In the genomic region with DNA sequence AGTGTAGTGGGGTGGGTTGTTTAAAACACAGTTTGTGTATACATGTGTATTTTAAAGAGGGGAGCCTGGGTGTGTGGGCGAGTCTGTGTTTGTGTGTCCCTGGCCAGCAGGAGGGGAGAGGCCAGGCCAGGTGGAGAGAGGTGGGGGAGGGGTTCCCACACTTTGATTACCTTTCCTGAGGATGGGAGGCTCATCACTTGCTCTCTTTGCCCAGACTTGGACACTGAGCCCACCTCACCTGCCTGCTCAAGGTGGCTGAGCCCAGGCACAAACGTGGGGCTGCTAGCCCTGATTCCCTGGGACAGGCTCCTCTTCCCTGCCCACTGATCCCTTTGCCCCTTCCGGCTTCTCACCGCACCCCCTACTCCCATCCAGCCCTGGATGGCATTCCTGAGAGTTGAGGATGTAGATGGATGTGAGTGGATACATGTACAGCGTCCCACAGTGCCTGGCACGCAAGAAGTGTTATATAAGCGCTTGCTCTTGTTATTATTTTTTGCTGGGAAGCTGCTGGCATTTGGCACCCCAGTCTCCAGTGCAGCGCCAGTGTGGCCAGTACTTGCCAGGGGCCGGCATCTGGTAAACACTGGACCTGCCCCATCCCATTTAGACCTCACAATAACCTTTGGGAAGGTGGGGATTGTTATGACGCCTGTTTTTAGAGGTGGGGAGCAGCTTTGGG, we compare ENCODE assay signal across 8 cellular contexts. TPM values are rescaled to one million over a fixed set of nuclear protein-coding genes. Genes with fewer than 3 reads are reported as not detected.
A peak's percentile ranks its signal among the peaks of the same experiment; 100 is the strongest.
DNase-seq lines count a peak whose midpoint lies in the region; ATAC-seq lines count a peak whose summit lies in the region.

No MANE protein-coding gene starts in this region.

- H3K36me3 ChIP-seq in iPS-18a (ENCODE audit: control insufficient read depth, low read depth, low read length) = no peaks in the 10 kb centered on the region

- no peaks in the 10 kb centered on the region for H3K9me3 Mint-ChIP-seq in T-helper 2 cell treated with Interferon-gamma antibody and Interleukin-4, amounts not matched to agents 5 μg/mL and 100 μg/mL, for 36 hours
- no peaks in the 10 kb centered on the region for H3K9me3 Mint-ChIP-seq in activated T-helper 2 cell treated with anti-CD3 and anti-CD28 coated beads, Interferon-gamma antibody, Interleukin-2, Interleukin-4, amounts not matched to agents 10 μg/mL and 5 μg/mL and 100 μg/mL, durations not matched to agents 14 hours and 24 hours and 36 hours
- H3K9me3 Mint-ChIP-seq in stimulated activated naive CD8-positive, alpha-beta T cell treated with anti-CD3 and anti-CD28 coated beads, Interleukin-15, amount 100 ng/mL, for 72 hours = no peaks in the 10 kb centered on the region

- H3K27ac Mint-ChIP-seq in T-helper 2 cell treated with Interferon-gamma antibody and Interleukin-4, amounts not matched to agents 5 μg/mL and 100 μg/mL, for 36 hours = peak overlapping the region; percentile 98
- peak overlapping the region; percentile 96 for H3K27ac Mint-ChIP-seq in activated T-helper 2 cell treated with anti-CD3 and anti-CD28 coated beads, Interferon-gamma antibody, Interleukin-2, Interleukin-4, amounts not matched to agents 10 μg/mL and 5 μg/mL and 100 μg/mL, durations not matched to agents 14 hours and 24 hours and 36 hours
- H3K27ac Mint-ChIP-seq in stimulated activated naive CD8-positive, alpha-beta T cell treated with anti-CD3 and anti-CD28 coated beads, Interleukin-15, amount 100 ng/mL, for 72 hours = peak overlapping the region; percentile 100

- intact Hi-C loops in activated T-helper 2 cell treated with anti-CD3 and anti-CD28 coated beads, Interferon-gamma antibody, Interleukin-2, Interleukin-4, amounts not matched to agents 10 μg/mL and 5 μg/mL and 100 μg/mL, durations not matched to agents 14 hours and 24 hours and 36 hours (cut with micrococcal nuclease) = loop anchor here (5.0 kb wide), 3 partner anchors 94 to 379 kb away; no protein-coding TSS in a partner anchor

- no peak for DNase-seq in T-helper 2 cell treated with Interferon-gamma antibody and Interleukin-4, amounts not matched to agents 5 μg/mL and 100 μg/mL, for 36 hours (ENCODE audit: low spot score)
- no peak for DNase-seq in T-helper 2 cell
- DNase-seq in activated T-helper 2 cell treated with anti-CD3 and anti-CD28 coated beads, Interferon-gamma antibody, Interleukin-2, Interleukin-4, amounts not matched to agents 10 μg/mL and 5 μg/mL and 100 μg/mL, durations not matched to agents 14 hours and 24 hours and 36 hours (ENCODE audit: low spot score) = no peak
- DNase-seq in stimulated activated naive CD8-positive, alpha-beta T cell treated with anti-CD3 and anti-CD28 coated beads, Interleukin-15, amount 100 ng/mL, for 72 hours = no peak
- DNase-seq in H4 (ENCODE audit: low spot score) = no peak
- DNase-seq in GM19240 (ENCODE audit: insufficient read length, low spot score) = no peak

- peak overlapping the region; percentile 76 for H3K4me3 ChIP-seq in iPS-18a (ENCODE audit: low read length)

- no peaks in the 10 kb centered on the region for H3K27me3 Mint-ChIP-seq in T-helper 2 cell treated with Interferon-gamma antibody and Interleukin-4, amounts not matched to agents 5 μg/mL and 100 μg/mL, for 36 hours (ENCODE audit: low read depth)
- no peaks in the 10 kb centered on the region for H3K27me3 Mint-ChIP-seq in activated T-helper 2 cell treated with anti-CD3 and anti-CD28 coated beads, Interferon-gamma antibody, Interleukin-2, Interleukin-4, amounts not matched to agents 10 μg/mL and 5 μg/mL and 100 μg/mL, durations not matched to agents 14 hours and 24 hours and 36 hours (ENCODE audit: low read depth)
- H3K27me3 Mint-ChIP-seq in stimulated activated naive CD8-positive, alpha-beta T cell treated with anti-CD3 and anti-CD28 coated beads, Interleukin-15, amount 100 ng/mL, for 72 hours = no peaks in the 10 kb centered on the region

- H3K4me1 ChIP-seq in iPS-18a (ENCODE audit: control insufficient read depth, low read depth, low read length) = peaks cover 17% of the 10 kb centered on the region

- peak overlapping the region; percentile 93 for H3K4me3 Mint-ChIP-seq in T-helper 2 cell treated with Interferon-gamma antibody and Interleukin-4, amounts not matched to agents 5 μg/mL and 100 μg/mL, for 36 hours
- H3K4me3 Mint-ChIP-seq in activated T-helper 2 cell treated with anti-CD3 and anti-CD28 coated beads, Interferon-gamma antibody, Interleukin-2, Interleukin-4, amounts not matched to agents 10 μg/mL and 5 μg/mL and 100 μg/mL, durations not matched to agents 14 hours and 24 hours and 36 hours (ENCODE audit: low read depth) = peak overlapping the region; percentile 93
- H3K4me3 Mint-ChIP-seq in stimulated activated naive CD8-positive, alpha-beta T cell treated with anti-CD3 and anti-CD28 coated beads, Interleukin-15, amount 100 ng/mL, for 72 hours = peak overlapping the region; percentile 99 to 100

- no peak for ATAC-seq in stimulated activated naive CD8-positive, alpha-beta T cell treated with anti-CD3 and anti-CD28 coated beads, Interleukin-15, amount 100 ng/mL, for 72 hours
- no peak for ATAC-seq in HG03108 (IDR thresholded peaks at IDR 0.05; ENCODE audit: unreplicated experiment)

- H3K4me1 Mint-ChIP-seq in T-helper 2 cell treated with Interferon-gamma antibody and Interleukin-4, amounts not matched to agents 5 μg/mL and 100 μg/mL, for 36 hours (ENCODE audit: low read depth) = peaks cover 28% of the 10 kb centered on the region
- peaks cover 28% of the 10 kb centered on the region for H3K4me1 Mint-ChIP-seq in activated T-helper 2 cell treated with anti-CD3 and anti-CD28 coated beads, Interferon-gamma antibody, Interleukin-2, Interleukin-4, amounts not matched to agents 10 μg/mL and 5 μg/mL and 100 μg/mL, durations not matched to agents 14 hours and 24 hours and 36 hours (ENCODE audit: low read depth)
- H3K4me1 Mint-ChIP-seq in stimulated activated naive CD8-positive, alpha-beta T cell treated with anti-CD3 and anti-CD28 coated beads, Interleukin-15, amount 100 ng/mL, for 72 hours = peaks cover 56% of the 10 kb centered on the region

- no peaks in the 10 kb centered on the region for H3K27me3 ChIP-seq in iPS-18a (ENCODE audit: control insufficient read depth, insufficient read depth, low read length)

- no peak overlapping the region for H3K27ac ChIP-seq in iPS-18a (ENCODE audit: low read length)

- peaks cover 23% of the 10 kb centered on the region for H3K36me3 Mint-ChIP-seq in T-helper 2 cell treated with Interferon-gamma antibody and Interleukin-4, amounts not matched to agents 5 μg/mL and 100 μg/mL, for 36 hours (ENCODE audit: low read depth)
- peaks cover 29% of the 10 kb centered on the region for H3K36me3 Mint-ChIP-seq in activated T-helper 2 cell treated with anti-CD3 and anti-CD28 coated beads, Interferon-gamma antibody, Interleukin-2, Interleukin-4, amounts not matched to agents 10 μg/mL and 5 μg/mL and 100 μg/mL, durations not matched to agents 14 hours and 24 hours and 36 hours (ENCODE audit: low read depth)

- peak overlapping the region; percentile 85 for H3K9ac ChIP-seq in iPS-18a (ENCODE audit: low read length)

- H3K9me3 ChIP-seq in iPS-18a (ENCODE audit: control insufficient read depth, low read depth, low read length) = no peaks in the 10 kb centered on the region

RNA-seq across cellular contexts. Expression of gene CEBPB, which starts 2.7 kb away (rescaled TPM):
- 36.2 and 36.4 TPM in 2 replicates for total RNA-seq in activated T-helper 2 cell treated with anti-CD3 and anti-CD28 coated beads, Interferon-gamma antibody, Interleukin-2, Interleukin-4, amounts not matched to agents 10 μg/mL and 5 μg/mL and 100 μg/mL, durations not matched to agents 14 hours and 24 hours and 36 hours
- total RNA-seq in H4 (2014; rRNA removed; shearing (Covaris generic)) = 14.8 and 22.1 TPM in 2 replicates

RNA-seq across cellular contexts. Expression of gene PEDS1, which starts 39.8 kb away (rescaled TPM):
- total RNA-seq in activated T-helper 2 cell treated with anti-CD3 and anti-CD28 coated beads, Interferon-gamma antibody, Interleukin-2, Interleukin-4, amounts not matched to agents 10 μg/mL and 5 μg/mL and 100 μg/mL, durations not matched to agents 14 hours and 24 hours and 36 hours = 26.5 and 29.5 TPM in 2 replicates
- total RNA-seq in H4 (2014; rRNA removed; shearing (Covaris generic)) = 26.9 and 30.3 TPM in 2 replicates
